In the genomic region with DNA sequence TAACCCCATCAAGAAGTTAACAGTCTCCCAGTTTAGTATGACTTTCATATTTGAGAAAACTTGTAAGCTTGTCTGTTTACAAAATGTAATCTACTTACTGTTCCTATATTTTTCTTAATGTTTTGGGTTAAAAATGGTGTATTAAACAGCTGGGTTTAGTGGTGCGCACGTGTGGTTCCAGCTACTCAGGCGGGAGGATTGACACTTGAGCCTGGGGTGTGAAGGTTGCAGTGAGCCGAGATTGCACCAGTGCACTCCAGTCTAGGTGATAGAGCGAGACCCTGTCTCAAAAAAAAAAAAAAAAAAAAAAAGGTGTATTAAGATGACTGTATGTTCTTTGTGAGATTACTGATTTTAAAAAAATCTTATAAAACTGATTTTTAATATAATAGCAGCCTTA, we compare ENCODE assay signal across 8 cellular contexts.
"Had no signal": no experiment of that assay in that cellular context is flagged by ENCODE, and none has a peak within 500 bp of the region (broad histone marks: within the 10 kb centered on the region; RNA-seq: fewer than 3 reads in every experiment).

No MANE protein-coding gene starts in this region.

- H3K27ac ChIP-seq: GM23248 had no signal

- H3K4me1 ChIP-seq: HAP-1 had no signal

- H3K27ac Mint-ChIP-seq: HFFc6 had no signal

- H3K9me3 ChIP-seq: HAP-1 had no signal

- H3K4me3 Mint-ChIP-seq: HFFc6 had no signal

- H3K9me3 Mint-ChIP-seq: HFFc6 had no signal

- ATAC-seq: HCT116, K562 had no signal

- DNase-seq: GM23248, GOT3, H7, HFFc6, IMR-90 had no signal

- H3K36me3 ChIP-seq: HAP-1 had no signal

- H3K4me3 ChIP-seq: GM23248, HAP-1, K562 had no signal
